ENCODE assay signal across 8 cellular contexts in the genomic region with DNA sequence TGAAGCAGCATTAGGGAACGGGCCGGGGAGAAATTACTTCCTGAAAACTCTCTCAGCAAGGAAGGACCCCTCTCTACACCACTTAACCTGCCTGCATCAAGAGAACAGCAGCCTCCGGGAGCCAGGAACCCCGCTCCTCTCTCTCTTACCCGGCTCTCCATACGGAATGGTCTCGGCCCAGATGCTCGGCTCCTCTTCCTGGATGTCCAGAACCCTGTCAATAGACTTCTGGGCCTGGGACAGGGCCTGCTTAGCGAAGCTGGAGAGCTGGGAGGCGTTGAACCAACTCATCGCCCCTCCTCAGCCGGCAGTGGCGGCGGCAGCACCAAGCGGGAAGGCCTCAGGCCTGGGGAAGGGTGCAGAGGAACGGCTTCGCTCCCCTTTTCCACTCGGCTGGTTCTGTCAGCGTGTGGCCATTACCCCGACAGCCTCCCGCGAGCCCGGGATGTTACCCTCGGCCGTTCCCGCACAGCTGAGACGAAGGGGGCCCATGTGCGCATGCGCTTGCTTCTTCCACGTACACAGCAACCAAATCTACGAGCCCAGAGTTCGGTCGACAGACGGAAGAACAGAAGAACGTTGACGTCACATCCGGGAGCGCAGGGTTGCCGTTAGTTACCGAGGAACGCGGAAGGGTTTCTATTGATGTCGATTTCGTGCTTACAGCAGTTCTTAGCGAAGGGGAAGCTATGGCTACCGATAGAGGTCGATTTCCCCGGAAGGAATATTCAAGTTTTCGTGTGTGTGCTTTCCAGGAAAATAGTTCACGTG. TPM values are rescaled to one million over a fixed set of nuclear protein-coding genes. Genes with fewer than 3 reads are reported as not detected.
DNase-seq lines count a peak whose midpoint lies in the region; ATAC-seq and TF ChIP-seq lines count a peak whose summit lies in the region.

A gene with protein sequence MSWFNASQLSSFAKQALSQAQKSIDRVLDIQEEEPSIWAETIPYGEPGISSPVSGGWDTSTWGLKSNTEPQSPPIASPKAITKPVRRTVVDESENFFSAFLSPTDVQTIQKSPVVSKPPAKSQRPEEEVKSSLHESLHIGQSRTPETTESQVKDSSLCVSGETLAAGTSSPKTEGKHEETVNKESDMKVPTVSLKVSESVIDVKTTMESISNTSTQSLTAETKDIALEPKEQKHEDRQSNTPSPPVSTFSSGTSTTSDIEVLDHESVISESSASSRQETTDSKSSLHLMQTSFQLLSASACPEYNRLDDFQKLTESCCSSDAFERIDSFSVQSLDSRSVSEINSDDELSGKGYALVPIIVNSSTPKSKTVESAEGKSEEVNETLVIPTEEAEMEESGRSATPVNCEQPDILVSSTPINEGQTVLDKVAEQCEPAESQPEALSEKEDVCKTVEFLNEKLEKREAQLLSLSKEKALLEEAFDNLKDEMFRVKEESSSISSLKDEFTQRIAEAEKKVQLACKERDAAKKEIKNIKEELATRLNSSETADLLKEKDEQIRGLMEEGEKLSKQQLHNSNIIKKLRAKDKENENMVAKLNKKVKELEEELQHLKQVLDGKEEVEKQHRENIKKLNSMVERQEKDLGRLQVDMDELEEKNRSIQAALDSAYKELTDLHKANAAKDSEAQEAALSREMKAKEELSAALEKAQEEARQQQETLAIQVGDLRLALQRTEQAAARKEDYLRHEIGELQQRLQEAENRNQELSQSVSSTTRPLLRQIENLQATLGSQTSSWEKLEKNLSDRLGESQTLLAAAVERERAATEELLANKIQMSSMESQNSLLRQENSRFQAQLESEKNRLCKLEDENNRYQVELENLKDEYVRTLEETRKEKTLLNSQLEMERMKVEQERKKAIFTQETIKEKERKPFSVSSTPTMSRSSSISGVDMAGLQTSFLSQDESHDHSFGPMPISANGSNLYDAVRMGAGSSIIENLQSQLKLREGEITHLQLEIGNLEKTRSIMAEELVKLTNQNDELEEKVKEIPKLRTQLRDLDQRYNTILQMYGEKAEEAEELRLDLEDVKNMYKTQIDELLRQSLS (minus strand): TSS at position 538 of the 771 bp plus-strand sequence. CDS start 247 bp downstream, at position 291.

- ATAC-seq in HG02759 (IDR thresholded peaks at IDR 0.05; ENCODE audit: unreplicated experiment), result peak; percentile 95

- intact Hi-C loops in left ventricle myocardium inferior (cut with micrococcal nuclease), result no loop called here

- peaks cover 50% of the 10 kb centered on the region for H3K36me3 ChIP-seq in adipocyte (ENCODE audit: control insufficient read depth, insufficient read depth, low read length, severe bottlenecking)
- peaks cover 50% of the 10 kb centered on the region for H3K36me3 ChIP-seq in left ventricle myocardium inferior
- H3K36me3 ChIP-seq in rectal smooth muscle tissue (ENCODE audit: control insufficient read depth, insufficient read depth, low read length), result peaks cover 7% of the 10 kb centered on the region

- peaks cover 22% of the 10 kb centered on the region for H3K4me1 ChIP-seq in adipocyte (ENCODE audit: control insufficient read depth, insufficient read depth, low read length)
- peaks cover 51% of the 10 kb centered on the region for H3K4me1 ChIP-seq in left ventricle myocardium inferior
- H3K4me1 ChIP-seq in rectal smooth muscle tissue (ENCODE audit: control insufficient read depth, insufficient read depth, low read length), result peaks cover 12% of the 10 kb centered on the region

- H3K27me3 ChIP-seq in adipocyte (replicated peaks; ENCODE audit: control insufficient read depth, insufficient read depth, low read length), result no peaks in the 10 kb centered on the region
- H3K27me3 ChIP-seq in left ventricle myocardium inferior (ENCODE audit: low read depth), result no peaks in the 10 kb centered on the region
- no peaks in the 10 kb centered on the region for H3K27me3 ChIP-seq in rectal smooth muscle tissue (ENCODE audit: control insufficient read depth, insufficient read depth, low read length)

- DNase-seq in RKO (ENCODE audit: low spot score) (peak; percentile 99), adipocyte (ENCODE audit: low read depth) (peak; percentile 100), left ventricle myocardium inferior (peak; percentile 98), NCI-H1092 treated with DMSO at 0.1 percent for 48 hours (lab: John Stamatoyannopoulos, UW) (no peak), NOMO-1 treated with dmso at 0.1 percent for 144 hours (lab: John Stamatoyannopoulos, UW; ENCODE audit: unreplicated experiment) (no peak)

- TF ChIP-seq CTCF in GM12875 (IDR thresholded peaks at IDR 0.05; ENCODE audit: borderline replicate concordance, insufficient read depth, low read depth, low read length) (no peak), left ventricle myocardium inferior (IDR thresholded peaks at IDR 0.05; ENCODE audit: borderline replicate concordance) (no peak)

- H3K4me3 ChIP-seq in GM12875 (ENCODE audit: low read depth, low read length) (peak within 1 kb of the TSS; percentile 91), adipocyte (ENCODE audit: low read length) (peak within 1 kb of the TSS; percentile 94), left ventricle myocardium inferior (peak within 1 kb of the TSS; percentile 75), rectal smooth muscle tissue (ENCODE audit: low read length) (peak within 1 kb of the TSS; percentile 99)

- H3K27ac ChIP-seq in left ventricle myocardium inferior (replicated peaks) (peak within 1 kb of the TSS; percentile 89), rectal smooth muscle tissue (ENCODE audit: low read depth, low read length) (peak within 1 kb of the TSS; percentile 86)

- H3K9me3 ChIP-seq in adipocyte (ENCODE audit: control insufficient read depth, low read length) (no peaks in the 10 kb centered on the region), left ventricle myocardium inferior (replicated peaks) (no peaks in the 10 kb centered on the region)

- H3K9ac ChIP-seq in adipocyte (ENCODE audit: low read length) (peak within 1 kb of the TSS; percentile 97), rectal smooth muscle tissue (ENCODE audit: low read length) (peak within 1 kb of the TSS; percentile 95)

RNA-seq across cellular contexts. Expression of the gene that starts here (rescaled TPM):
- 21.0 TPM for total RNA-seq in left ventricle myocardium inferior

Comparison
In these comparisons a context has a peak if more than half of its experiments do, and no peak if none do; other contexts are left out.
1. DNase-seq: peak in RKO (single experiment), adipocyte (single experiment) and left ventricle myocardium inferior (single experiment); none in NCI-H1092 treated with DMSO at 0.1 percent for 48 hours (single experiment) and NOMO-1 treated with dmso at 0.1 percent for 144 hours (single experiment).
2. Peak in every context shown above with its lines, with median percentiles within 50 percentile points of each other: H3K4me3 ChIP-seq.